In genomic region chr18:47915930-47916329, GRCh38 we compare ENCODE assay signal across 24 cellular contexts. TPM values are rescaled to one million over a fixed set of nuclear protein-coding genes. Genes with fewer than 3 reads are reported as not detected.
DNase-seq lines count a peak whose midpoint lies in the region; ATAC-seq, FAIRE-seq and TF ChIP-seq lines count a peak whose summit lies in the region.
"Had no signal": no experiment of that assay in that cellular context is flagged by ENCODE, and none has a peak within 500 bp of the region (broad histone marks: within the 10 kb centered on the region; RNA-seq: fewer than 3 reads in every experiment).

No MANE protein-coding gene starts in this region.

- peaks cover 81% of the 10 kb centered on the region for H3K4me1 Mint-ChIP-seq in activated CD4-positive, alpha-beta T cell treated with anti-CD3 and anti-CD28 coated beads, Interleukin-2, amount 10 ng/mL, durations not matched to agents 24 days and 14 days
- peaks cover 60% of the 10 kb centered on the region for H3K4me1 Mint-ChIP-seq in T-helper 17 cell

- peak overlapping the region; percentile 4 for H3K4me3 Mint-ChIP-seq in activated CD4-positive, alpha-beta T cell treated with anti-CD3 and anti-CD28 coated beads, Interleukin-2, amount 10 ng/mL, durations not matched to agents 24 days and 14 days
- H3K4me3 Mint-ChIP-seq in T-helper 17 cell = no peak overlapping the region

- H3K27ac ChIP-seq in epithelial cell of prostate (peak overlapping the region; percentile 6), tibial nerve (no peak overlapping the region)
- H3K27ac ChIP-seq: dorsolateral prefrontal cortex, heart left ventricle, Peyer's patch, SJSA1 had no signal

- H3K9me3 ChIP-seq in T-helper 17 cell (ENCODE audit: control insufficient read depth, low read length, poor library complexity, severe bottlenecking) (no peaks in the 10 kb centered on the region), tibial nerve (no peaks in the 10 kb centered on the region)
- H3K9me3 ChIP-seq: heart left ventricle, Peyer's patch, SJSA1 had no signal

- intact Hi-C loops in activated CD4-positive, alpha-beta T cell treated with anti-CD3 and anti-CD28 coated beads, Interleukin-2, amount 10 ng/mL, durations not matched to agents 24 days and 14 days (cut with micrococcal nuclease) = loop anchor here (10.0 kb wide), 1 partner anchor 209 kb away; no protein-coding TSS in a partner anchor

- peak; percentile 64 for FAIRE-seq in D721Med (lab: Jason Lieb, UNC)
- FAIRE-seq: astrocyte, GM12891, H54 had no signal

- no peak for DNase-seq in activated CD4-positive, alpha-beta T cell treated with anti-CD3 and anti-CD28 coated beads, Interleukin-2, amount 10 ng/mL, durations not matched to agents 24 days and 14 days
- no peak for DNase-seq in activated CD4-positive, alpha-beta T cell treated with anti-CD3 and anti-CD28 coated beads for 48 hours
- DNase-seq in D721Med (ENCODE audit: insufficient read length, low spot score) (no peak), T-helper 17 cell (no peak), epithelial cell of prostate (ENCODE audit: low read depth, low spot score) (no peak), anterior cingulate cortex (lab: John Stamatoyannopoulos, UW) (no peak), tibial nerve (ENCODE audit: low spot score in 2 of 2) (no peak), cerebellar cortex (ENCODE audit: low spot score) (no peak)
- DNase-seq: activated CD4-positive, alpha-beta T cell treated with anti-CD3 and anti-CD28 coated beads for 4 hours; activated naive CD4-positive, alpha-beta T cell treated with Interleukin-2 at 50 U/mL for 16 hours; AML-193; central memory CD4-positive, alpha-beta T cell; dorsolateral prefrontal cortex; heart left ventricle; NCI-H1048; NCI-H187; NCI-H524 treated with DMSO at 0.1 percent for 48 hours; Peyer's patch; substantia nigra; T-helper 1 cell had no signal

- peaks cover 0 to under 1% (median 0%) of the 10 kb centered on the region in 3 donors for H3K36me3 ChIP-seq in tibial nerve
- H3K36me3 ChIP-seq: Peyer's patch had no signal

- no peak for TF ChIP-seq EP300 in tibial nerve (IDR thresholded peaks at IDR 0.05)

- no peaks in the 10 kb centered on the region for H3K9me3 Mint-ChIP-seq in activated CD4-positive, alpha-beta T cell treated with anti-CD3 and anti-CD28 coated beads, Interleukin-2, amount 10 ng/mL, durations not matched to agents 24 days and 14 days

- peaks cover 0 to 87% (median 34%) of the 10 kb centered on the region in 4 donors for H3K4me1 ChIP-seq in tibial nerve

- H3K27ac Mint-ChIP-seq in activated CD4-positive, alpha-beta T cell treated with anti-CD3 and anti-CD28 coated beads, Interleukin-2, amount 10 ng/mL, durations not matched to agents 24 days and 14 days = peak overlapping the region; percentile 68
- peak overlapping the region; percentile 67 for H3K27ac Mint-ChIP-seq in T-helper 17 cell

- WGBS in tibial nerve, 2 donors = 66 to 67% methylated on average over 3 of the region's 3 CpGs

- no peak overlapping the region for H3K4me3 ChIP-seq in tibial nerve
- H3K4me3 ChIP-seq: dorsolateral prefrontal cortex, heart left ventricle, Peyer's patch, SJSA1 had no signal

- no peaks in the 10 kb centered on the region for H3K27me3 ChIP-seq in tibial nerve
- H3K27me3 ChIP-seq: dorsolateral prefrontal cortex, heart left ventricle, Peyer's patch, SJSA1 had no signal

- ATAC-seq in T-helper 17 cell = no peak
- ATAC-seq: heart left ventricle had no signal

- no peak for TF ChIP-seq POLR2A in tibial nerve (IDR thresholded peaks at IDR 0.05)

- TF ChIP-seq CTCF in D721Med (IDR thresholded peaks at IDR 0.05; ENCODE audit: insufficient read depth, missing control alignments) (no peak), tibial nerve (IDR thresholded peaks at IDR 0.05) (no peak)

- H3K27me3 Mint-ChIP-seq in activated CD4-positive, alpha-beta T cell treated with anti-CD3 and anti-CD28 coated beads, Interleukin-2, amount 10 ng/mL, durations not matched to agents 24 days and 14 days = no peaks in the 10 kb centered on the region
- H3K27me3 Mint-ChIP-seq in T-helper 17 cell = no peaks in the 10 kb centered on the region

- H3K36me3 Mint-ChIP-seq in activated CD4-positive, alpha-beta T cell treated with anti-CD3 and anti-CD28 coated beads, Interleukin-2, amount 10 ng/mL, durations not matched to agents 24 days and 14 days (ENCODE audit: low read depth) = peaks cover 62% of the 10 kb centered on the region
- H3K36me3 Mint-ChIP-seq in T-helper 17 cell (ENCODE audit: low read depth) = no peaks in the 10 kb centered on the region

RNA-seq across cellular contexts. Expression of gene SMAD2, which starts 14.5 kb away (rescaled TPM):
- total RNA-seq in activated CD4-positive, alpha-beta T cell treated with anti-CD3 and anti-CD28 coated beads, Interleukin-2, amount 10 ng/mL, durations not matched to agents 24 days and 14 days = 388 and 406 TPM in 2 replicates
- total RNA-seq in T-helper 17 cell (100 to 1,000 TPM; 108 to 114 TPM), tibial nerve (10 to 100 TPM; 34.8 to 54.5 (median 45.5) TPM)
